Comparison of ENCODE assay signal across 32 cellular contexts in genomic region chr19:16222806-16223205, GRCh38. TPM values are rescaled to one million over a fixed set of nuclear protein-coding genes. Genes with fewer than 3 reads are reported as not detected.
"Had no signal": no experiment of that assay in that cellular context is flagged by ENCODE, and none has a peak within 500 bp of the region (broad histone marks: within the 10 kb centered on the region; RNA-seq: fewer than 3 reads in every experiment).

No MANE protein-coding gene starts in this region.

- H3K4me1 Mint-ChIP-seq: nephron had no signal

- H3K27me3 Mint-ChIP-seq: activated B cell treated with CpG ODN at 0.5 μM for 24 hours; activated CD4-positive, alpha-beta T cell treated with anti-CD3 and anti-CD28 coated beads for 36 hours; activated naive CD4-positive, alpha-beta T cell treated with anti-CD3 and anti-CD28 coated beads, Interleukin-2, amount 50 U/mL, for 24 hours had no signal

- H3K27me3 ChIP-seq: ascending aorta, brain microvascular endothelial cell, neutrophil, pancreas, right atrium auricular region, upper lobe of left lung had no signal

- H3K27ac ChIP-seq: ascending aorta, brain microvascular endothelial cell, left ventricle myocardium inferior, neutrophil, pancreas, psoas muscle, right atrium auricular region, upper lobe of left lung had no signal

- H3K4me1 ChIP-seq: ascending aorta, left ventricle myocardium inferior, pancreas, psoas muscle, right atrium auricular region, upper lobe of left lung had no signal

- H3K9me3 Mint-ChIP-seq: activated naive CD4-positive, alpha-beta T cell treated with anti-CD3 and anti-CD28 coated beads, Interleukin-2, amount 50 U/mL, for 24 hours had no signal

- ATAC-seq: activated CD4-positive, alpha-beta T cell treated with anti-CD3 and anti-CD28 coated beads for 36 hours; activated T-cell treated with anti-CD3 and anti-CD28 coated beads, Interleukin-2, amount 50 U/mL, for 72 hours; esophagus mucosa; pancreas; psoas muscle; stimulated activated naive CD8-positive, alpha-beta T cell treated with anti-CD3 and anti-CD28 coated beads, Interleukin-15, Interleukin-2, amounts not matched to agents 100 U/mL and 50 U/mL, for 24 hours had no signal

- H3K9me3 ChIP-seq: neutrophil, pancreas had no signal

- DNase-seq: activated B cell treated with CpG ODN at 0.5 μM for 24 hours; activated CD4-positive, alpha-beta T cell treated with anti-CD3 and anti-CD28 coated beads for 36 hours; activated CD4-positive, alpha-beta T cell treated with anti-CD3 and anti-CD28 coated beads, Interleukin-2, amount 50 U/mL, for 4 hours; activated CD8-positive, alpha-beta memory T cell treated with anti-CD3 and anti-CD28 coated beads for 24 hours; activated CD8-positive, alpha-beta memory T cell treated with anti-CD3 and anti-CD28 coated beads, Interleukin-2, amount 50 U/mL, for 4 hours; activated gamma-delta T cell treated with Interleukin-2 at 50 U/mL for 16 hours; activated T-cell treated with anti-CD3 and anti-CD28 coated beads, Interleukin-2, amount 50 U/mL, for 72 hours; brain microvascular endothelial cell; caudate nucleus; dermis blood vessel endothelial cell; effector memory CD4-positive, alpha-beta T cell; hypothalamus; left ventricle myocardium inferior; midbrain; pancreas; psoas muscle; stimulated activated CD4-positive, alpha-beta T cell treated with anti-CD3 and anti-CD28 coated beads, Interleukin-4, amount 100 ng/mL, for 24 hours; stimulated activated naive CD8-positive, alpha-beta T cell treated with anti-CD3 and anti-CD28 coated beads, Interleukin-15, Interleukin-2, amounts not matched to agents 100 U/mL and 50 U/mL, for 24 hours; T1000; upper lobe of left lung had no signal

- H3K27ac Mint-ChIP-seq: activated B cell treated with CpG ODN at 0.5 μM for 24 hours; activated CD4-positive, alpha-beta T cell treated with anti-CD3 and anti-CD28 coated beads for 36 hours; activated naive CD4-positive, alpha-beta T cell treated with anti-CD3 and anti-CD28 coated beads, Interleukin-2, amount 50 U/mL, for 24 hours; activated T-cell treated with anti-CD3 and anti-CD28 coated beads, Interleukin-2, amount 50 U/mL, for 72 hours; nephron; T-helper 1 cell treated with Interleukin-12 subunit alpha and Interleukin-12 subunit beta and Interleukin-4 antibody, amounts not matched to agents 30 μg/mL and 1 μg/mL, for 36 hours had no signal

- H3K4me3 ChIP-seq: ascending aorta, left ventricle myocardium inferior, pancreas, psoas muscle, right atrium auricular region, upper lobe of left lung had no signal

- H3K4me3 Mint-ChIP-seq: activated B cell treated with CpG ODN at 0.5 μM for 24 hours; activated CD4-positive, alpha-beta T cell treated with anti-CD3 and anti-CD28 coated beads for 36 hours; activated naive CD4-positive, alpha-beta T cell treated with anti-CD3 and anti-CD28 coated beads, Interleukin-2, amount 50 U/mL, for 24 hours; activated T-cell treated with anti-CD3 and anti-CD28 coated beads, Interleukin-2, amount 50 U/mL, for 72 hours; nephron; T-helper 1 cell treated with Interleukin-12 subunit alpha and Interleukin-12 subunit beta and Interleukin-4 antibody, amounts not matched to agents 30 μg/mL and 1 μg/mL, for 36 hours had no signal

RNA-seq across cellular contexts. Expression of gene CIB3, which starts 49.5 kb away (rescaled TPM):
- total RNA-seq: activated B cell treated with CpG ODN at 0.5 μM for 24 hours; activated CD4-positive, alpha-beta T cell treated with anti-CD3 and anti-CD28 coated beads for 36 hours; activated T-cell treated with anti-CD3 and anti-CD28 coated beads, Interleukin-2, amount 50 U/mL, for 72 hours; ascending aorta; dermis blood vessel endothelial cell; endothelial cell of umbilical vein; esophagus mucosa; frontal cortex; left ventricle myocardium inferior; lung microvascular endothelial cell; pancreas; psoas muscle; right atrium auricular region; subcutaneous adipose tissue; upper lobe of left lung had no signal
- polyA plus RNA-seq: adipose tissue, endothelial cell of umbilical vein, pancreas, psoas muscle had no signal
